9 cellular contexts compared by ENCODE assay signal in the genomic region with DNA sequence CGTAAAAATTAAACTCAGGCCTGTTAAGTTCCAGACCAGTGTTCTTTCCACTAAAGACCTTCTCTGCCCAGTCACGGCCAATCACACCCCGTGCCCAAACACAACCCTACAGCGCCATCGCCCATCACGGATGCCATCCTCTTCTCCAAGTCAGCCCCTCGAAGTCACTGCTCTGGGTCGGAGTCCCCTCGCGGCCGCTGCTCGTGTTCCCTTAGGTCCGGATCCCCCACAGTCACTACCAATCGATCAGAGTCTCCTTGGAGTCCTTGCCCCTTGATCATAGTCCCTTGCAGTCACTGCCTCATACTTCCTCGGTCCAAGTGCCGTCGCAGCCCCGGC. TPM values are rescaled to one million over a fixed set of nuclear protein-coding genes. Genes with fewer than 3 reads are reported as not detected.
A peak's percentile ranks its signal among the peaks of the same experiment; 100 is the strongest.
DNase-seq lines count a peak whose midpoint lies in the region; ATAC-seq and TF ChIP-seq lines count a peak whose summit lies in the region.
"Had no signal": no experiment of that assay in that cellular context is flagged by ENCODE, and none has a peak within 500 bp of the region (broad histone marks: within the 10 kb centered on the region; RNA-seq: fewer than 3 reads in every experiment).

No MANE protein-coding gene starts in this region.

- peaks cover 16% of the 10 kb centered on the region for H3K4me1 ChIP-seq in HUES64 (ENCODE audit: insufficient read depth, low read length)

- peak overlapping the region; percentile 58; the same call in 1 of the 2 replicates for H3K27ac ChIP-seq in HUES64 (ENCODE audit: low read depth, low read length)

- 4% methylated on average over 18 of the region's 18 CpGs for WGBS in HUES64

- H3K27me3 ChIP-seq in HUES64 (ENCODE audit: insufficient read depth, low read length) = no peaks in the 10 kb centered on the region

- no peak for TF ChIP-seq CTCF in fibroblast of villous mesenchyme (IDR thresholded peaks at IDR 0.05; ENCODE audit: insufficient read depth, low read depth, low read length)
- TF ChIP-seq CTCF in omental fat pad (IDR thresholded peaks at IDR 0.05) = no peak

- DNase-seq in activated T-cell treated with anti-CD3 and anti-CD28 coated beads for 24 hours (ENCODE audit: low read depth) (peak; percentile 6), fibroblast of villous mesenchyme (ENCODE audit: low read depth) (peak; percentile 42), omental fat pad (ENCODE audit: low spot score) (no peak)
- DNase-seq in activated T-cell treated with anti-CD3 and anti-CD28 coated beads, Interleukin-2, amount 50 U/mL, for 48 hours = no peak
- DNase-seq in activated CD8-positive, alpha-beta memory T cell treated with anti-CD3 and anti-CD28 coated beads, Interleukin-2, amount 50 U/mL, for 48 hours = peak; percentile 69

- ATAC-seq in omental fat pad (ENCODE audit: low FRiP score) (peak; percentile 38), HG03565 (IDR thresholded peaks at IDR 0.05; ENCODE audit: unreplicated experiment) (no peak), GM21367 (IDR thresholded peaks at IDR 0.05; ENCODE audit: unreplicated experiment) (no peak)

- no peaks in the 10 kb centered on the region; the same call in 1 of the 2 replicates for H3K36me3 ChIP-seq in HUES64 (ENCODE audit: insufficient read depth, low read length)

- H3K4me3 ChIP-seq in HUES64 (ENCODE audit: low read length) (peak overlapping the region; percentile 80), fibroblast of villous mesenchyme (ENCODE audit: low read depth, low read length) (peak overlapping the region; percentile 100)

- H3K9ac ChIP-seq in HUES64 (ENCODE audit: low read depth, low read length) = peak overlapping the region; percentile 89

- H3K9me3 ChIP-seq in HUES64 (ENCODE audit: insufficient read depth, low read depth, low read length) = no peaks in the 10 kb centered on the region

RNA-seq across cellular contexts. Expression of a gene that starts 0.5 kb away (rescaled TPM):
- 23.4 TPM for polyA plus RNA-seq in HUES64 (2013, experiment 1 of 2)
- polyA plus RNA-seq in HUES64 (2013, experiment 2 of 2) = 21.7 TPM
- 76.3 and 110 TPM in 2 replicates for total RNA-seq in fibroblast of villous mesenchyme
- 100 to 1,000 TPM in 1 of 4 donors, 10 to 100 TPM in 3; 68.1 to 120 (median 90.9) TPM for total RNA-seq in omental fat pad

RNA-seq across cellular contexts. Expression of a gene that starts 31.0 kb away (rescaled TPM):
- polyA plus RNA-seq in HUES64 (2013, experiment 1 of 2) = 24.5 TPM
- 30.3 TPM for polyA plus RNA-seq in HUES64 (2013, experiment 2 of 2)
- total RNA-seq in fibroblast of villous mesenchyme (6.9 and 7.1 TPM in 2 replicates), omental fat pad (1 to 10 TPM in 3 of 4 donors, not detected in 1; 3.8 to 6.6 (median 4.6) TPM)

RNA-seq across cellular contexts. Expression of a gene that starts 51.2 kb away (rescaled TPM):
- not detected for polyA plus RNA-seq in HUES64 (2013, experiment 1 of 2)
- polyA plus RNA-seq in HUES64 (2013, experiment 2 of 2) = not detected
- total RNA-seq in fibroblast of villous mesenchyme (0.43 and 0.97 TPM in 2 replicates), omental fat pad (10 to 100 TPM in 1 of 4 donors, 1 to 10 TPM in 1, not detected in 2; 2.3 to 56.1 TPM)
- total RNA-seq: pulmonary artery endothelial cell had no signal

Comparison
In these comparisons a context has a peak if more than half of its experiments do, and no peak if none do; other contexts are left out.
1. DNase-seq: peak in activated T-cell treated with anti-CD3 and anti-CD28 coated beads for 24 hours (single experiment), activated CD8-positive, alpha-beta memory T cell treated with anti-CD3 and anti-CD28 coated beads, Interleukin-2, amount 50 U/mL, for 48 hours (single experiment) and fibroblast of villous mesenchyme (single experiment); none in activated T-cell treated with anti-CD3 and anti-CD28 coated beads, Interleukin-2, amount 50 U/mL, for 48 hours (0 of 2) and omental fat pad (single experiment).